ENCODE assay signal across 3 cellular contexts in genomic region chr3:191966556-191966955, GRCh38.
"Had no signal": no experiment of that assay in that cellular context is flagged by ENCODE, and none has a peak within 500 bp of the region (broad histone marks: within the 10 kb centered on the region; RNA-seq: fewer than 3 reads in every experiment).

No MANE protein-coding gene starts in this region.

- DNase-seq: GDM1, GF-D8 had no signal

- H3K4me3 ChIP-seq: GM12878 had no signal

- ATAC-seq: GM12878 had no signal
